In genomic region chr2:201220102-201220570, GRCh38 we compare ENCODE assay signal across 9 cellular contexts. TPM values are rescaled to one million over a fixed set of nuclear protein-coding genes. Genes with fewer than 3 reads are reported as not detected.
DNase-seq lines count a peak whose midpoint lies in the region; ATAC-seq and TF ChIP-seq lines count a peak whose summit lies in the region.
"Had no signal": no experiment of that assay in that cellular context is flagged by ENCODE, and none has a peak within 500 bp of the region (broad histone marks: within the 10 kb centered on the region; RNA-seq: fewer than 3 reads in every experiment).

No MANE protein-coding gene starts in this region.

- peaks cover 0 to 13% (median 3%) of the 10 kb centered on the region in 3 donors for H3K4me1 ChIP-seq in skeletal muscle tissue (ENCODE audit: control insufficient read depth in 3 of 3, insufficient read depth in 3 of 3, low read length in 3 of 3)
- H3K4me1 ChIP-seq in ovary (ENCODE audit: insufficient read depth): no peaks in the 10 kb centered on the region

- H3K27me3 ChIP-seq in skeletal muscle tissue (ENCODE audit: control insufficient read depth in 3 of 3, insufficient read depth in 3 of 3, low read length in 3 of 3) (no peaks in the 10 kb centered on the region), ovary (no peaks in the 10 kb centered on the region)

- TF ChIP-seq POLR2A in ovary (IDR thresholded peaks at IDR 0.05): no peak

- 33 to 44% (median 41%) methylated on average over 4 of the region's 4 CpGs for WGBS in ovary, 3 donors

- H3K9me3 ChIP-seq in skeletal muscle tissue (ENCODE audit: control insufficient read depth in 3 of 3, low read length in 3 of 3) (no peaks in the 10 kb centered on the region), ovary (no peaks in the 10 kb centered on the region)

- no peak for TF ChIP-seq CTCF in ovary (IDR thresholded peaks at IDR 0.05)

- DNase-seq in NCI-H2196 (lab: John Stamatoyannopoulos, UW; ENCODE audit: unreplicated experiment) (peak; percentile 36), NCI-H2196 treated with DMSO at 0.1 percent for 48 hours (lab: John Stamatoyannopoulos, UW; ENCODE audit: unreplicated experiment) (no peak), OCI-M1 (lab: John Stamatoyannopoulos, UW) (peak; percentile 96), globus pallidus (ENCODE audit: low spot score) (peak; percentile 23), ovary (no peak)
- DNase-seq: stimulated activated CD4-positive, alpha-beta T cell treated with anti-CD3 and anti-CD28 coated beads, Interleukin-12 subunit alpha, Interleukin-12 subunit beta, amount 100 ng/mL, for 4 hours had no signal

- H3K9ac ChIP-seq in skeletal muscle tissue (ENCODE audit: low read depth in 1 of 3, low read length in 3 of 3): no peak overlapping the region

- H3K27ac ChIP-seq in skeletal muscle tissue (ENCODE audit: low read depth, low read length): peak overlapping the region; percentile 33
- no peak overlapping the region for H3K27ac ChIP-seq in ovary

- H3K4me3 ChIP-seq in skeletal muscle tissue (ENCODE audit: low read length in 3 of 3) (no peak overlapping the region), ovary (no peak overlapping the region)

- no peaks in the 10 kb centered on the region for H3K36me3 ChIP-seq in skeletal muscle tissue (ENCODE audit: control insufficient read depth in 3 of 3, insufficient read depth in 3 of 3, low read length in 3 of 3)
- H3K36me3 ChIP-seq in ovary: no peaks in the 10 kb centered on the region

- ATAC-seq in GM19463 (IDR thresholded peaks at IDR 0.05; ENCODE audit: unreplicated experiment) (no peak), GM21390 (IDR thresholded peaks at IDR 0.05; ENCODE audit: unreplicated experiment) (no peak)

- no peak for TF ChIP-seq EP300 in ovary (IDR thresholded peaks at IDR 0.05)

- intact Hi-C loops in ovary (cut with DNase I): no loop called here

RNA-seq across cellular contexts. Expression of gene CASP10, which starts 37.2 kb away (rescaled TPM):
- total RNA-seq in skeletal muscle tissue (16.2 TPM), ovary (10 to 100 TPM in 1 of 7 donors, 1 to 10 TPM in 6; 2.1 to 19.0 (median 3.8) TPM)
- 1 to 10 TPM; 2.4 to 7.8 TPM for polyA plus RNA-seq in ovary

RNA-seq across cellular contexts. Expression of gene CASP8, which starts 40.2 kb away (rescaled TPM):
- 8.4 TPM for total RNA-seq in skeletal muscle tissue
- total RNA-seq in ovary: 10 to 100 TPM in 5 of 7 donors, 1 to 10 TPM in 2; 8.4 to 17.0 (median 12.6) TPM
- polyA plus RNA-seq in ovary: 10 to 100 TPM in 1 of 2 donors, 1 to 10 TPM in 1; 6.7 to 20.2 TPM

Comparison
In these comparisons a context has a peak if more than half of its experiments do, and no peak if none do; other contexts are left out.
1. DNase-seq: peak in NCI-H2196 (single experiment), OCI-M1 (single experiment) and globus pallidus (single experiment); none in NCI-H2196 treated with DMSO at 0.1 percent for 48 hours (single experiment) and ovary (0 of 5).